ENCODE assay signal across 16 cellular contexts in the genomic region with DNA sequence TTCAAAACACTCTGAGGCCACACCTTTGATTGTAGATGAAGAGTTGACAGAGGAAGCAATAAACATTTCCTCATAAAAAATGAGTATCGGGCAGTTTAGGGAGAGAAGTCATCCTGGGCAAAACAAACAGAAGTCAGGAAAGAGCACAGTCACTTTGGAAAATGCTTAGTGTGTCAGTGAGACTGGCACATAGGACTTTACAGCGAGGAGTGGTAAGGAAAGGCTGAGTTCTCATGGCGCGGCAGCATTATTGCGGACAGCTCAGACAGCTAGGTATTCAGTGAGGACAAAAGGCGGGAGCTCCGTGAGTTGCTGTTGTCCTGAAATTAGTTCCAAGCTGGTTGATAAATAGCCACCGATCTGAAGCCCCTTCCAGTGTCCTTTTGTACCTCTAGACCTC.
DNase-seq lines count a peak whose midpoint lies in the region; TF ChIP-seq lines count a peak whose summit lies in the region.
"Had no signal": no experiment of that assay in that cellular context is flagged by ENCODE, and none has a peak within 500 bp of the region (broad histone marks: within the 10 kb centered on the region; RNA-seq: fewer than 3 reads in every experiment).

No MANE protein-coding gene starts in this region.

- intact Hi-C loops in Calu3 (cut with micrococcal nuclease; ENCODE audit: unreplicated experiment): loop anchor here (5.0 kb wide), 1 partner anchor 65 kb away; no protein-coding TSS in a partner anchor
- intact Hi-C loops in CD4-positive, alpha-beta memory T cell (cut with micrococcal nuclease): no loop called here

- H3K9me3 Mint-ChIP-seq in Calu3 (ENCODE audit: low read depth, unreplicated experiment) (no peaks in the 10 kb centered on the region), neural crest cell (no peaks in the 10 kb centered on the region)
- H3K9me3 Mint-ChIP-seq in CD4-positive, alpha-beta memory T cell: no peaks in the 10 kb centered on the region
- H3K9me3 Mint-ChIP-seq: T-cell had no signal

- TF ChIP-seq CTCF in Calu3 (IDR thresholded peaks at IDR 0.05; ENCODE audit: unreplicated experiment): no peak
- TF ChIP-seq CTCF in neural crest cell (conservative IDR thresholded peaks at IDR 0.05): no peak

- H3K9me3 ChIP-seq in CD4-positive, alpha-beta memory T cell (ENCODE audit: control insufficient read depth in 1 of 2, low read length in 2 of 2): no peaks in the 10 kb centered on the region

- DNase-seq in Calu3 (no peak), LoVo (ENCODE audit: low spot score) (peak; percentile 46), SW480 (ENCODE audit: low spot score) (peak; percentile 40), neural crest cell (ENCODE audit: low read depth, low spot score) (no peak), DMS 273 treated with DMSO at 0.1 percent for 48 hours (lab: John Stamatoyannopoulos, UW) (no peak), DMS53 treated with DMSO at 0.1 percent for 48 hours (lab: John Stamatoyannopoulos, UW; ENCODE audit: unreplicated experiment) (no peak), cortex of kidney (lab: John Stamatoyannopoulos, UW) (no peak)
- no peak for DNase-seq in CD4-positive, alpha-beta memory T cell
- DNase-seq: C1 segment of cervical spinal cord, DMS153, EL, H7, NCI-H1436 treated with DMSO at 0.1 percent for 48 hours, NCI-H2081 treated with DMSO at 0.1 percent for 48 hours, NCI-H82, T-cell had no signal

- H3K27ac ChIP-seq in CD4-positive, alpha-beta memory T cell (ENCODE audit: low read depth, low read length): no peak overlapping the region

- no peaks in the 10 kb centered on the region for H3K4me1 ChIP-seq in CD4-positive, alpha-beta memory T cell (ENCODE audit: insufficient read depth, low read length)

- H3K4me3 Mint-ChIP-seq in Calu3 (ENCODE audit: low read depth, unreplicated experiment) (peak overlapping the region; percentile 44), neural crest cell (peak overlapping the region; percentile 1)
- no peak overlapping the region for H3K4me3 Mint-ChIP-seq in CD4-positive, alpha-beta memory T cell
- H3K4me3 Mint-ChIP-seq: T-cell had no signal

- no peak overlapping the region for H3K4me3 ChIP-seq in CD4-positive, alpha-beta memory T cell (ENCODE audit: low read length in 2 of 2)

- H3K4me1 Mint-ChIP-seq in Calu3 (ENCODE audit: low read depth, unreplicated experiment) (peaks cover 13% of the 10 kb centered on the region), neural crest cell (peaks cover 18% of the 10 kb centered on the region)
- H3K4me1 Mint-ChIP-seq in CD4-positive, alpha-beta memory T cell: no peaks in the 10 kb centered on the region
- H3K4me1 Mint-ChIP-seq: T-cell had no signal

- H3K36me3 Mint-ChIP-seq in Calu3 (ENCODE audit: insufficient read depth, unreplicated experiment): no peaks in the 10 kb centered on the region
- H3K36me3 Mint-ChIP-seq in neural crest cell (ENCODE audit: low read depth): no peaks in the 10 kb centered on the region
- no peaks in the 10 kb centered on the region for H3K36me3 Mint-ChIP-seq in CD4-positive, alpha-beta memory T cell
- H3K36me3 Mint-ChIP-seq: T-cell had no signal

- H3K27ac Mint-ChIP-seq in Calu3 (ENCODE audit: unreplicated experiment): no peak overlapping the region
- no peak overlapping the region for H3K27ac Mint-ChIP-seq in neural crest cell (ENCODE audit: unreplicated experiment)
- H3K27ac Mint-ChIP-seq in CD4-positive, alpha-beta memory T cell: no peak overlapping the region
- H3K27ac Mint-ChIP-seq: T-cell had no signal

- no peaks in the 10 kb centered on the region for H3K27me3 ChIP-seq in CD4-positive, alpha-beta memory T cell (ENCODE audit: insufficient read depth, low read length)

- POLR2A ChIA-PET in CD4-positive, alpha-beta memory T cell (lab: Charles Lee; ENCODE audit: partially characterized antibody): no interaction called here

- CTCF ChIA-PET in Calu3 (lab: Charles Lee): no interaction called here
- CTCF ChIA-PET in CD4-positive, alpha-beta memory T cell (lab: Charles Lee; ENCODE audit: partially characterized antibody): no interaction called here

- H3K27me3 Mint-ChIP-seq in Calu3 (ENCODE audit: unreplicated experiment): no peaks in the 10 kb centered on the region
- no peaks in the 10 kb centered on the region for H3K27me3 Mint-ChIP-seq in neural crest cell (ENCODE audit: low read depth)
- peaks cover 0 to 5% of the 10 kb centered on the region in 2 donors for H3K27me3 Mint-ChIP-seq in CD4-positive, alpha-beta memory T cell

- no TSS peak for BruUV-seq in Calu3 (replicated peaks; lab: Mats Ljungman, UMichigan)

- no peaks in the 10 kb centered on the region for H3K36me3 ChIP-seq in CD4-positive, alpha-beta memory T cell (ENCODE audit: insufficient read depth, low read length)

Comparison
In these comparisons a context has a peak if more than half of its experiments do, and no peak if none do; other contexts are left out.
1. DNase-seq: peak in LoVo (single experiment) and SW480 (single experiment); none in Calu3 (single experiment), neural crest cell (single experiment), DMS 273 treated with DMSO at 0.1 percent for 48 hours (single experiment), DMS53 treated with DMSO at 0.1 percent for 48 hours (single experiment), cortex of kidney (single experiment) and CD4-positive, alpha-beta memory T cell (0 of 5).
2. H3K4me3 Mint-ChIP-seq: peak in Calu3 (single experiment) and neural crest cell (single experiment); none in CD4-positive, alpha-beta memory T cell (0 of 8).